Comparison of ENCODE assay signal across 8 cellular contexts in genomic region chr2:222248818-222249217, GRCh38. TPM values are rescaled to one million over a fixed set of nuclear protein-coding genes. Genes with fewer than 3 reads are reported as not detected.
"Had no signal": no experiment of that assay in that cellular context is flagged by ENCODE, and none has a peak within 500 bp of the region (broad histone marks: within the 10 kb centered on the region; RNA-seq: fewer than 3 reads in every experiment).

No MANE protein-coding gene starts in this region.

- DNase-seq: H9, HCEC 1CT, KBM-7 had no signal

- ATAC-seq: GM23338, HepG2 had no signal

- H3K4me3 ChIP-seq: GM23338 had no signal

RNA-seq across cellular contexts. Expression of gene PAX3, which starts 50.0 kb away (rescaled TPM):
- total RNA-seq: GM23338, H1, H9, HepG2, HT1080 had no signal
- polyA plus RNA-seq: GM23338, IgD-negative memory B cell had no signal
